ENCODE assay signal across 27 cellular contexts in genomic region chr2:184312970-184313369, GRCh38.
"Had no signal": no experiment of that assay in that cellular context is flagged by ENCODE, and none has a peak within 500 bp of the region (broad histone marks: within the 10 kb centered on the region; RNA-seq: fewer than 3 reads in every experiment).

No MANE protein-coding gene starts in this region.

- H3K9me3 ChIP-seq: gastrocnemius medialis, left lung, mucosa of descending colon, ovary, psoas muscle, sigmoid colon, thoracic aorta, tibial nerve, upper lobe of left lung had no signal

- H3K4me1 ChIP-seq: gastrocnemius medialis, left lung, psoas muscle, sigmoid colon, tibial nerve, upper lobe of left lung had no signal

- H3K36me3 ChIP-seq: gastrocnemius medialis, left lung, ovary, sigmoid colon, thoracic aorta, tibial nerve had no signal

- DNase-seq: cortex of kidney; effector CD4-positive, alpha-beta T cell; foreskin fibroblast; gastrocnemius medialis; head of caudate nucleus; left cardiac atrium; left lung; mesenchymal stem cell; mucosa of descending colon; naive thymus-derived CD4-positive, alpha-beta T cell; occipital lobe; ovary; posterior cingulate gyrus; psoas muscle; right cardiac atrium; sigmoid colon; stimulated activated CD4-positive, alpha-beta T cell treated with anti-CD3 and anti-CD28 coated beads, Interleukin-4, amount 100 ng/mL, for 4 hours; stimulated activated naive B cell treated with anti-CD40 and anti-IgM and Interleukin-4, amounts not matched to agents 10 μg/mL and 1 μg/mL and 100 μg/mL, for 72 hours; upper lobe of left lung had no signal

- H3K27me3 ChIP-seq: gastrocnemius medialis, hepatocyte, left lung, ovary, sigmoid colon, tibial nerve, upper lobe of left lung had no signal

- H3K27ac ChIP-seq: epithelial cell of prostate, gastrocnemius medialis, hepatocyte, left lung, ovary, psoas muscle, sigmoid colon, thoracic aorta, tibial nerve, upper lobe of left lung had no signal

- H3K27me3 Mint-ChIP-seq: naive thymus-derived CD4-positive, alpha-beta T cell; stimulated activated naive B cell treated with anti-CD40 and anti-IgM and Interleukin-4, amounts not matched to agents 10 μg/mL and 1 μg/mL and 100 μg/mL, for 72 hours; stimulated activated naive CD8-positive, alpha-beta T cell treated with anti-CD3 and anti-CD28 coated beads, Interleukin-15, Interleukin-2, amounts not matched to agents 100 ng/mL and 50 ng/mL, for 24 hours had no signal

- ATAC-seq: esophagus mucosa; gastrocnemius medialis; left cardiac atrium; left lung; mucosa of descending colon; naive thymus-derived CD4-positive, alpha-beta T cell; psoas muscle; right cardiac atrium; stimulated activated naive B cell treated with anti-CD40 and anti-IgM and Interleukin-4, amounts not matched to agents 10 μg/mL and 1 μg/mL and 100 μg/mL, for 72 hours had no signal

- H3K4me3 ChIP-seq: gastrocnemius medialis, hepatocyte, left lung, mucosa of descending colon, ovary, psoas muscle, sigmoid colon, thoracic aorta, tibial nerve, upper lobe of left lung had no signal

- H3K4me3 Mint-ChIP-seq: mesothelial cell of epicardium; naive thymus-derived CD4-positive, alpha-beta T cell; nephron; stimulated activated naive B cell treated with anti-CD40 and anti-IgM and Interleukin-4, amounts not matched to agents 10 μg/mL and 1 μg/mL and 100 μg/mL, for 72 hours; stimulated activated naive CD8-positive, alpha-beta T cell treated with anti-CD3 and anti-CD28 coated beads, Interleukin-15, Interleukin-2, amounts not matched to agents 100 ng/mL and 50 ng/mL, for 24 hours had no signal

- H3K27ac Mint-ChIP-seq: mesothelial cell of epicardium; naive thymus-derived CD4-positive, alpha-beta T cell; nephron; stimulated activated naive B cell treated with anti-CD40 and anti-IgM and Interleukin-4, amounts not matched to agents 10 μg/mL and 1 μg/mL and 100 μg/mL, for 72 hours; stimulated activated naive CD8-positive, alpha-beta T cell treated with anti-CD3 and anti-CD28 coated beads, Interleukin-15, Interleukin-2, amounts not matched to agents 100 ng/mL and 50 ng/mL, for 24 hours had no signal

- H3K4me2 ChIP-seq: hepatocyte had no signal

- H3K9me3 Mint-ChIP-seq: mesothelial cell of epicardium; nephron; stimulated activated naive B cell treated with anti-CD40 and anti-IgM and Interleukin-4, amounts not matched to agents 10 μg/mL and 1 μg/mL and 100 μg/mL, for 72 hours had no signal

- H3K36me3 Mint-ChIP-seq: mesothelial cell of epicardium; naive thymus-derived CD4-positive, alpha-beta T cell; stimulated activated naive B cell treated with anti-CD40 and anti-IgM and Interleukin-4, amounts not matched to agents 10 μg/mL and 1 μg/mL and 100 μg/mL, for 72 hours had no signal

- H3K4me1 Mint-ChIP-seq: mesothelial cell of epicardium; naive thymus-derived CD4-positive, alpha-beta T cell; nephron; stimulated activated naive B cell treated with anti-CD40 and anti-IgM and Interleukin-4, amounts not matched to agents 10 μg/mL and 1 μg/mL and 100 μg/mL, for 72 hours had no signal
